10 cellular contexts compared by ENCODE assay signal in genomic region chr14:100673085-100673806, GRCh38. TPM values are rescaled to one million over a fixed set of nuclear protein-coding genes. Genes with fewer than 3 reads are reported as not detected.
DNase-seq lines count a peak whose midpoint lies in the region; ATAC-seq and TF ChIP-seq lines count a peak whose summit lies in the region.
"Had no signal": no experiment of that assay in that cellular context is flagged by ENCODE, and none has a peak within 500 bp of the region (broad histone marks: within the 10 kb centered on the region; RNA-seq: fewer than 3 reads in every experiment).

No MANE protein-coding gene starts in this region.

- H3K27ac ChIP-seq in H9 (ENCODE audit: insufficient read length, low read depth, low read length) (no peak overlapping the region), VCaP (peak overlapping the region; percentile 80), RWPE1 (no peak overlapping the region), brain microvascular endothelial cell (no peak overlapping the region)
- H3K27ac ChIP-seq: ovary had no signal

- CTCF ChIA-PET in RWPE1 (lab: Yijun Ruan, JAX) = interaction anchor here (0.5 to 0.6 kb wide), 3 partner anchors 10 to 1010 kb away, joined by 3 to 6 read pairs (median 4); no protein-coding TSS in a partner anchor

- peak overlapping the region; percentile 65; the same call in 1 of the 2 replicates for H3K14ac ChIP-seq in H9 (ENCODE audit: insufficient read depth, low read length)

- H3K23ac ChIP-seq in H9 (ENCODE audit: insufficient read length, low read depth, low read length) = no peak overlapping the region

- in situ Hi-C loops in brain microvascular endothelial cell (cut with HindIII; ENCODE audit: low pct_ligation_motif_present, low sequenced_read_pairs) = loop anchor here (25.0 kb wide), 1 partner anchor 261 kb away; no protein-coding TSS in a partner anchor

- H3K27me3 ChIP-seq in H9 (ENCODE audit: insufficient read depth, low read length) (no peaks in the 10 kb centered on the region; the same call in 1 of the 2 replicates), brain microvascular endothelial cell (replicated peaks) (peaks cover 6% of the 10 kb centered on the region)
- H3K27me3 ChIP-seq: ovary had no signal

- H2BK5ac ChIP-seq in H9 (ENCODE audit: insufficient read length, low read length) = no peak overlapping the region

- H3K4me3 ChIP-seq in brain microvascular endothelial cell (ENCODE audit: low read depth, low read length) = no peak overlapping the region
- H3K4me3 ChIP-seq: ovary had no signal

- no peaks in the 10 kb centered on the region for H3K79me1 ChIP-seq in H9 (ENCODE audit: insufficient read depth, low read depth, low read length, poor library complexity, severe bottlenecking)

- WGBS in H9 (ENCODE audit: extremely low coverage, insufficient read length, low lambda C conversion rate) = no CpG with 5 or more reads among the region's 22 CpGs

- no peaks in the 10 kb centered on the region for H3K79me2 ChIP-seq in H9 (ENCODE audit: insufficient read depth, low read length)

- no peak overlapping the region for H4K91ac ChIP-seq in H9 (ENCODE audit: insufficient read length, low read depth, low read length)

- peak overlapping the region; percentile 5 for H3K4me2 ChIP-seq in H9 (ENCODE audit: insufficient read depth, insufficient read length, low read length)

- H3K18ac ChIP-seq in H9 (ENCODE audit: insufficient read length, low read depth, low read length) = no peak overlapping the region

- no peak overlapping the region for H3K56ac ChIP-seq in H9 (ENCODE audit: insufficient read length, low read depth, low read length)

- H4K8ac ChIP-seq in H9 (replicated peaks; ENCODE audit: insufficient read length, low read depth, low read length) = no peak overlapping the region

- H3K36me3 Mint-ChIP-seq in H9 (ENCODE audit: insufficient read depth in 1 of 3, low read depth in 3 of 3) (peaks cover 0 to 6% (median 4%) of the 10 kb centered on the region in 3 experiments; a peak in 3 of 7 replicates), nephron progenitor cell (ENCODE audit: low read depth) (no peaks in the 10 kb centered on the region)

- no peak for TF ChIP-seq CTCF in H9 (conservative IDR thresholded peaks at IDR 0.05)
- no peak for TF ChIP-seq CTCF in VCaP (conservative IDR thresholded peaks at IDR 0.05)
- no peak for TF ChIP-seq CTCF in nephron progenitor cell (IDR thresholded peaks at IDR 0.05)
- no peak for TF ChIP-seq CTCF in RWPE1 (conservative IDR thresholded peaks at IDR 0.05; ENCODE audit: low read depth)
- TF ChIP-seq CTCF in brain microvascular endothelial cell (IDR thresholded peaks at IDR 0.05; ENCODE audit: low read depth, low read length, missing control alignments) = no peak

- peaks cover 23 to 39% of the 10 kb centered on the region in 2 experiments for H3K4me1 Mint-ChIP-seq in H9
- peaks cover 92% of the 10 kb centered on the region for H3K4me1 Mint-ChIP-seq in nephron progenitor cell

- no peak overlapping the region for H2BK120ac ChIP-seq in H9 (ENCODE audit: low read depth, low read length, poor library complexity, severe bottlenecking)

- H3K23me2 ChIP-seq in H9 (ENCODE audit: insufficient read length, low read depth, low read length, poor library complexity, severe bottlenecking) = no peaks in the 10 kb centered on the region

- intact Hi-C loops in Right ventricle myocardium superior (cut with DNase I) = no loop called here

- H2AK5ac ChIP-seq in H9 (ENCODE audit: insufficient read length, low read length) = no peak overlapping the region

- no peak overlapping the region for H3K9ac ChIP-seq in H9 (ENCODE audit: extremely low read depth, insufficient read length, low read length)

- H3K9me3 Mint-ChIP-seq in H9 (peaks cover 0 to 4% of the 10 kb centered on the region in 2 experiments; a peak in 3 of 5 replicates), nephron progenitor cell (no peaks in the 10 kb centered on the region)
- H3K9me3 Mint-ChIP-seq: central memory CD8-positive, alpha-beta T cell had no signal

- H2AFZ ChIP-seq in H9 (ENCODE audit: low read length) = no peak overlapping the region

- no peak overlapping the region for H4K5ac ChIP-seq in H9 (ENCODE audit: insufficient read length, low read depth, low read length)

- H2BK12ac ChIP-seq in H9 (ENCODE audit: insufficient read length, low read depth, low read length) = no peak overlapping the region

- H3K4me3 Mint-ChIP-seq in H9 (peak overlapping the region; percentile 21 to 69; a peak in 4 of 5 replicates), nephron progenitor cell (peak overlapping the region; percentile 64)
- H3K4me3 Mint-ChIP-seq: central memory CD8-positive, alpha-beta T cell had no signal

- no peak overlapping the region for H2BK20ac ChIP-seq in H9 (ENCODE audit: low read depth, low read length, poor library complexity, severe bottlenecking)

- no peak overlapping the region for H3T11ph ChIP-seq in H9 (ENCODE audit: low read length)

- H3K27ac Mint-ChIP-seq in H9 (no peak overlapping the region; a peak in 1 of 7 replicates), nephron progenitor cell (no peak overlapping the region)

- H4K20me1 ChIP-seq in H9 (ENCODE audit: control insufficient read depth, insufficient read depth, insufficient read length) = no peaks in the 10 kb centered on the region

- no peak overlapping the region for H2BK15ac ChIP-seq in H9 (ENCODE audit: low read depth, low read length)

- no peaks in the 10 kb centered on the region for H3K9me3 ChIP-seq in H9 (ENCODE audit: control insufficient read depth, low read depth, low read length)
- H3K9me3 ChIP-seq: ovary had no signal

- no peaks in the 10 kb centered on the region for H3K4me1 ChIP-seq in H9 (ENCODE audit: insufficient read depth, low read length)

- DNase-seq in H9 = peak; percentile 78
- peak; percentile 96 to 99 for DNase-seq in NCI-H2081 (lab: John Stamatoyannopoulos, UW)
- no peak for DNase-seq in nephron progenitor cell
- no peak for DNase-seq in Right ventricle myocardium superior
- no peak for DNase-seq in RWPE1 (ENCODE audit: low spot score)
- DNase-seq in brain microvascular endothelial cell = no peak

- ATAC-seq in Right ventricle myocardium superior (ENCODE audit: poor library complexity) (no peak), HG03175 (IDR thresholded peaks at IDR 0.05; ENCODE audit: unreplicated experiment) (no peak)

- POLR2A ChIA-PET in RWPE1 (lab: Yijun Ruan, JAX; ENCODE audit: low non-redundant PET) = no interaction called here

- no peaks in the 10 kb centered on the region for H3K36me3 ChIP-seq in brain microvascular endothelial cell (replicated peaks)
- H3K36me3 ChIP-seq: ovary had no signal

- H3K27me3 Mint-ChIP-seq in H9 (ENCODE audit: low read depth) (peaks cover 41% of the 10 kb centered on the region), nephron progenitor cell (ENCODE audit: low read depth, poor library complexity) (peaks cover 14% of the 10 kb centered on the region)

- H3K4ac ChIP-seq in H9 (ENCODE audit: low read depth, low read length) = no peak overlapping the region

RNA-seq across cellular contexts. Expression of gene DLK1, which starts 53.4 kb away (rescaled TPM):
- total RNA-seq in H9 (2021) = 2.8 and 3.2 TPM in 2 replicates
- total RNA-seq in Right ventricle myocardium superior = 22.8 TPM

Comparison
In these comparisons a context has a peak if more than half of its experiments do, and no peak if none do; other contexts are left out.
1. DNase-seq: peak in H9 (single experiment) and NCI-H2081 (2 of 2); none in nephron progenitor cell (single experiment), Right ventricle myocardium superior (single experiment), RWPE1 (single experiment) and brain microvascular endothelial cell (single experiment).